Comparison of ENCODE assay signal across 13 cellular contexts in genomic region chr22:23621916-23622315, GRCh38. TPM values are rescaled to one million over a fixed set of nuclear protein-coding genes. Genes with fewer than 3 reads are reported as not detected.
"Had no signal": no experiment of that assay in that cellular context is flagged by ENCODE, and none has a peak within 500 bp of the region (broad histone marks: within the 10 kb centered on the region; RNA-seq: fewer than 3 reads in every experiment).

No MANE protein-coding gene starts in this region.

RNA-seq across cellular contexts. Expression of gene DRICH1, which starts 10.2 kb away (rescaled TPM):
- total RNA-seq: body of pancreas, chondrocyte, gastrocnemius medialis had no signal

RNA-seq across cellular contexts. Expression of gene IGLL1, which starts 41.8 kb away (rescaled TPM):
- total RNA-seq: activated B cell treated with CpG ODN at 0.5 μM for 24 hours; activated CD8-positive, alpha-beta T cell treated with anti-CD3 and anti-CD28 coated beads for 36 hours; activated T-cell treated with anti-CD3 and anti-CD28 coated beads, Interleukin-2, amount 50 U/mL, for 4 hours; activated T-helper 17 cell treated with anti-CD3 and anti-CD28 coated beads, Interleukin-2, amount 50 U/mL, for 72 hours; adrenal gland; aorta; body of pancreas; chondrocyte; dermis blood vessel endothelial cell; esophagus muscularis mucosa; foreskin keratinocyte; gastrocnemius medialis; T-helper 1 cell treated with Interleukin-12 subunit alpha and Interleukin-12 subunit beta and Interleukin-4 antibody, amounts not matched to agents 30 ng/mL and 1 ng/mL, for 36 hours had no signal
